ENCODE assay signal across 1 cellular context in genomic region chr15:74402873-74403589, GRCh38.
TF ChIP-seq lines count a peak whose summit lies in the region.

No MANE protein-coding gene starts in this region.

TF ChIP-seq in HepG2, 621 proteins besides CTCF, POLR2A, EP300 and RAD21:
- TF ChIP-seq ZNF24 (IDR thresholded peaks at IDR 0.05) (no peak), ZNF782 (CRISPR knock-in tag; IDR thresholded peaks at IDR 0.05; ENCODE audit: borderline replicate concordance) (no peak), BATF2 (CRISPR knock-in tag; IDR thresholded peaks at IDR 0.05) (no peak), KLF6 (CRISPR knock-in tag; IDR thresholded peaks at IDR 0.05) (no peak), PLRG1 (conservative IDR thresholded peaks at IDR 0.05) (no peak), SRSF4 (IDR thresholded peaks at IDR 0.05; ENCODE audit: low read depth, low read length, poor library complexity, severe bottlenecking) (no peak), DRAP1 (CRISPR knock-in tag; IDR thresholded peaks at IDR 0.05) (no peak)
TF ChIP-seq in HepG2: peak in this region for 0.
